ENCODE assay signal across 11 cellular contexts in genomic region chr6:154227862-154228520, GRCh38.
"Had no signal": no experiment of that assay in that cellular context is flagged by ENCODE, and none has a peak within 500 bp of the region (broad histone marks: within the 10 kb centered on the region; RNA-seq: fewer than 3 reads in every experiment).

No MANE protein-coding gene starts in this region.

- H3K9me3 ChIP-seq: pancreas, testis had no signal

- H3K36me3 ChIP-seq: pancreas had no signal

- H3K27ac ChIP-seq: foreskin keratinocyte, pancreas, testis, VCaP had no signal

- H3K4me3 Mint-ChIP-seq: neural crest cell; stimulated activated naive CD8-positive, alpha-beta T cell treated with anti-CD3 and anti-CD28 coated beads, Interleukin-15, amount 100 ng/mL, for 72 hours had no signal

- H3K27me3 Mint-ChIP-seq: stimulated activated naive CD8-positive, alpha-beta T cell treated with anti-CD3 and anti-CD28 coated beads, Interleukin-15, amount 100 ng/mL, for 72 hours had no signal

- ATAC-seq: foreskin keratinocyte; left lobe of liver; pancreas; stimulated activated naive CD8-positive, alpha-beta T cell treated with anti-CD3 and anti-CD28 coated beads, Interleukin-15, amount 100 ng/mL, for 72 hours had no signal

- H3K4me1 ChIP-seq: foreskin keratinocyte, pancreas, testis had no signal

- H3K27me3 ChIP-seq: foreskin keratinocyte, pancreas, testis had no signal

- H3K4me3 ChIP-seq: pancreas, testis had no signal

- DNase-seq: activated CD4-positive, alpha-beta T cell treated with anti-CD3 and anti-CD28 coated beads for 4 hours; activated naive CD4-positive, alpha-beta T cell treated with anti-CD3 and anti-CD28 coated beads, Interleukin-2, amount 50 U/mL, for 16 hours; foreskin keratinocyte; pancreas; stimulated activated CD4-positive, alpha-beta T cell treated with anti-CD3 and anti-CD28 coated beads, Interleukin-2, amount 100 ng/mL, for 48 hours; stimulated activated CD8-positive, alpha-beta memory T cell treated with anti-CD3 and anti-CD28 coated beads, Interleukin-4, amount 100 ng/mL, for 48 hours; stimulated activated naive CD8-positive, alpha-beta T cell treated with anti-CD3 and anti-CD28 coated beads, Interleukin-15, amount 100 ng/mL, for 72 hours; testis had no signal

- H3K9me3 Mint-ChIP-seq: stimulated activated naive CD8-positive, alpha-beta T cell treated with anti-CD3 and anti-CD28 coated beads, Interleukin-15, amount 100 ng/mL, for 72 hours had no signal
